In the genomic region with DNA sequence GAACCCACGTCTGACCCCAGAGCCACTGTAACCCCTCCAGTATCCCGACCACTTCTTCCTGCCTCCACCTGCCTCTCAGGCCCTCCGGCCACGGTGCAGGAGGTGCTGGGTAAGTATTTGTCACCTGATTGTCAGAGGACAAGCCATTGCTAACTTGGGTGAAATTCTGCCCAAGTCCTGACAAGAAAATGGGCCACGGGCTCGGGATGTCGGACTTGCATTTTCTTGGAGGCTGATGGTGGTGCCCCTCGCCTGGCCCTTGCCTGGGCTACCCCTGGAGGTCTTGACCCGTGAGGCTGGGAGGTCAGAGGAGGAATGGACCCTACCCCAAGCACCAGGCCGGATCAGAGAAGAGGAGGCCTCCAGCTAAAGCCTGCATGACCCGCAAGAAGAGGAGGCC, we compare ENCODE assay signal across 25 cellular contexts.
DNase-seq lines count a peak whose midpoint lies in the region; ATAC-seq and TF ChIP-seq lines count a peak whose summit lies in the region.
"Had no signal": no experiment of that assay in that cellular context is flagged by ENCODE, and none has a peak within 500 bp of the region (broad histone marks: within the 10 kb centered on the region; RNA-seq: fewer than 3 reads in every experiment).

No MANE protein-coding gene starts in this region.

- TF ChIP-seq POLR2A in sigmoid colon (IDR thresholded peaks at IDR 0.05), result no peak

- peak overlapping the region; percentile 82 for H3K27ac ChIP-seq in AG04450 (ENCODE audit: low read depth, low read length)
- H3K27ac ChIP-seq in SK-N-MC, result peak overlapping the region; percentile 82
- peak overlapping the region; percentile 76 for H3K27ac ChIP-seq in left ventricle myocardium inferior (replicated peaks)
- H3K27ac ChIP-seq in sigmoid colon, result peak overlapping the region in 3 of 4 donors; percentile 17 to 53 (median 45)

- no peaks in the 10 kb centered on the region for H3K9me3 Mint-ChIP-seq in stimulated activated memory B cell treated with anti-CD40 and anti-IgM and Interleukin-4, amounts not matched to agents 10 μg/mL and 1 μg/mL and 100 μg/mL, for 72 hours
- H3K9me3 Mint-ChIP-seq: activated CD4-positive, alpha-beta memory T cell treated with anti-CD3 and anti-CD28 coated beads, Interleukin-2, amount 10 ng/mL, durations not matched to agents 7 days and 5 days; activated naive CD4-positive, alpha-beta T cell treated with anti-CD3 and anti-CD28 coated beads, Interleukin-2, amount 10 ng/mL, durations not matched to agents 7 days and 5 days; CD4-positive, CD25-positive, alpha-beta regulatory T cell; nephron progenitor cell; T-helper 2 cell treated with Interferon-gamma antibody and Interleukin-4, amounts not matched to agents 5 μg/mL and 100 μg/mL, for 36 hours; WTC11 had no signal

- no peak overlapping the region for H3K4me3 Mint-ChIP-seq in stimulated activated memory B cell treated with anti-CD40 and anti-IgM and Interleukin-4, amounts not matched to agents 10 μg/mL and 1 μg/mL and 100 μg/mL, for 72 hours
- H3K4me3 Mint-ChIP-seq: activated CD4-positive, alpha-beta memory T cell treated with anti-CD3 and anti-CD28 coated beads, Interleukin-2, amount 10 ng/mL, durations not matched to agents 7 days and 5 days; activated naive CD4-positive, alpha-beta T cell treated with anti-CD3 and anti-CD28 coated beads, Interleukin-2, amount 10 ng/mL, durations not matched to agents 7 days and 5 days; CD4-positive, CD25-positive, alpha-beta regulatory T cell; T-helper 2 cell treated with Interferon-gamma antibody and Interleukin-4, amounts not matched to agents 5 μg/mL and 100 μg/mL, for 36 hours; WTC11 had no signal

- H3K9me3 ChIP-seq in AG04450 (ENCODE audit: control insufficient read depth, insufficient read depth, low read length) (peaks cover 4% of the 10 kb centered on the region), SK-N-MC (ENCODE audit: low read depth, low read length) (no peaks in the 10 kb centered on the region), left ventricle myocardium inferior (replicated peaks) (no peaks in the 10 kb centered on the region), sigmoid colon (no peaks in the 10 kb centered on the region)
- H3K9me3 ChIP-seq: SK-N-SH had no signal

- peak overlapping the region; percentile 46 for H3K9ac ChIP-seq in SK-N-MC (ENCODE audit: insufficient read length)
- H3K9ac ChIP-seq: SK-N-SH had no signal

- H3K4me1 ChIP-seq in left ventricle myocardium inferior (peaks cover 13% of the 10 kb centered on the region), sigmoid colon (no peaks in the 10 kb centered on the region)

- DNase-seq in AG04450 (ENCODE audit: low read depth, low spot score) (no peak), SK-N-MC (ENCODE audit: low read depth, low spot score) (no peak), left ventricle myocardium inferior (no peak), sigmoid colon (peak; percentile 56), NCI-H446 treated with DMSO at 0.1 percent for 48 hours (lab: John Stamatoyannopoulos, UW) (no peak), GM20000 (ENCODE audit: low spot score) (no peak)
- DNase-seq: activated CD4-positive, alpha-beta memory T cell treated with anti-CD3 and anti-CD28 coated beads, Interleukin-2, amount 10 ng/mL, durations not matched to agents 7 days and 5 days; activated T-cell treated with anti-CD3 and anti-CD28 coated beads for 4 hours; CD4-positive, CD25-positive, alpha-beta regulatory T cell; NCI-H1048; NCI-H2029 treated with DMSO at 0.1 percent for 48 hours; NCI-H510A; nephron progenitor cell; NK-92 treated with Interleukin-12 subunit alpha and Interleukin-12 subunit beta, amount 100 ng/mL, for 24 hours; stimulated activated CD4-positive, alpha-beta T cell treated with anti-CD3 and anti-CD28 coated beads, Interleukin-4, amount 100 ng/mL, for 4 hours had no signal

- TF ChIP-seq EP300 in sigmoid colon (IDR thresholded peaks at IDR 0.05), result no peak

- no peak for TF ChIP-seq CTCF in AG04450 (IDR thresholded peaks at IDR 0.05; ENCODE audit: low read depth, low read length)
- no peak for TF ChIP-seq CTCF in left ventricle myocardium inferior (IDR thresholded peaks at IDR 0.05; ENCODE audit: borderline replicate concordance)
- TF ChIP-seq CTCF in sigmoid colon (IDR thresholded peaks at IDR 0.05), result no peak
- TF ChIP-seq CTCF in GM20000 (IDR thresholded peaks at IDR 0.05; ENCODE audit: extremely low read depth, missing control alignments), result no peak

- H3K36me3 ChIP-seq in SK-N-MC (ENCODE audit: insufficient read depth, low read length), result no peaks in the 10 kb centered on the region
- H3K36me3 ChIP-seq in left ventricle myocardium inferior, result no peaks in the 10 kb centered on the region
- H3K36me3 ChIP-seq in sigmoid colon, result no peaks in the 10 kb centered on the region

- WGBS in sigmoid colon, 2 donors, result 67 to 72% methylated on average over 11 of the region's 11 CpGs

- H3K27me3 ChIP-seq in AG04450 (ENCODE audit: control insufficient read depth, insufficient read depth, low read length) (no peaks in the 10 kb centered on the region), left ventricle myocardium inferior (ENCODE audit: low read depth) (peaks cover 88% of the 10 kb centered on the region), sigmoid colon (no peaks in the 10 kb centered on the region)

- intact Hi-C loops in left ventricle myocardium inferior (cut with micrococcal nuclease) (no loop called here), sigmoid colon (cut with DNase I) (no loop called here)

- H3K4me3 ChIP-seq in AG04450 (ENCODE audit: low read depth, low read length), result no peak overlapping the region
- H3K4me3 ChIP-seq in SK-N-MC, result peak overlapping the region; percentile 19; the same call in 1 of the 2 replicates
- H3K4me3 ChIP-seq in left ventricle myocardium inferior, result no peak overlapping the region
- H3K4me3 ChIP-seq in sigmoid colon, result no peak overlapping the region
- H3K4me3 ChIP-seq: skin epidermis had no signal

- H3K27me3 Mint-ChIP-seq in stimulated activated memory B cell treated with anti-CD40 and anti-IgM and Interleukin-4, amounts not matched to agents 10 μg/mL and 1 μg/mL and 100 μg/mL, for 72 hours, result peaks cover 91% of the 10 kb centered on the region

- no peaks in the 10 kb centered on the region for H3K36me3 Mint-ChIP-seq in stimulated activated memory B cell treated with anti-CD40 and anti-IgM and Interleukin-4, amounts not matched to agents 10 μg/mL and 1 μg/mL and 100 μg/mL, for 72 hours
- H3K36me3 Mint-ChIP-seq: activated naive CD4-positive, alpha-beta T cell treated with anti-CD3 and anti-CD28 coated beads, Interleukin-2, amount 10 ng/mL, durations not matched to agents 7 days and 5 days; CD4-positive, CD25-positive, alpha-beta regulatory T cell; WTC11 had no signal

- POLR2A ChIA-PET in AG04450 (lab: Yijun Ruan, JAX), result interaction anchor here (0.8 to 1.7 kb wide), 10 partner anchors 11 to 178 kb away, joined by 3 to 12 read pairs (median 6); no protein-coding TSS in a partner anchor

- CTCF ChIA-PET in AG04450 (lab: Charles Lee), result interaction anchor here (1.0 to 1.2 kb wide), 2 partner anchors 36 to 42 kb away, joined by 3 read pairs; no protein-coding TSS in a partner anchor

- ATAC-seq in stimulated activated memory B cell treated with anti-CD40 and anti-IgM and Interleukin-4, amounts not matched to agents 10 μg/mL and 1 μg/mL and 100 μg/mL, for 72 hours, result no peak
- ATAC-seq in GM18868 (IDR thresholded peaks at IDR 0.05; ENCODE audit: unreplicated experiment), result no peak
- ATAC-seq: HCT116, Panc1, WTC11 had no signal

- no peak overlapping the region for H3K27ac Mint-ChIP-seq in stimulated activated memory B cell treated with anti-CD40 and anti-IgM and Interleukin-4, amounts not matched to agents 10 μg/mL and 1 μg/mL and 100 μg/mL, for 72 hours
- H3K27ac Mint-ChIP-seq: activated CD4-positive, alpha-beta memory T cell treated with anti-CD3 and anti-CD28 coated beads, Interleukin-2, amount 10 ng/mL, durations not matched to agents 7 days and 5 days; activated naive CD4-positive, alpha-beta T cell treated with anti-CD3 and anti-CD28 coated beads, Interleukin-2, amount 10 ng/mL, durations not matched to agents 7 days and 5 days; CD4-positive, CD25-positive, alpha-beta regulatory T cell; progenitor cell of endocrine pancreas; T-helper 2 cell treated with Interferon-gamma antibody and Interleukin-4, amounts not matched to agents 5 μg/mL and 100 μg/mL, for 36 hours; WTC11 had no signal

- peaks cover 17% of the 10 kb centered on the region for H3K4me1 Mint-ChIP-seq in stimulated activated memory B cell treated with anti-CD40 and anti-IgM and Interleukin-4, amounts not matched to agents 10 μg/mL and 1 μg/mL and 100 μg/mL, for 72 hours
- H3K4me1 Mint-ChIP-seq: activated CD4-positive, alpha-beta memory T cell treated with anti-CD3 and anti-CD28 coated beads, Interleukin-2, amount 10 ng/mL, durations not matched to agents 7 days and 5 days; activated naive CD4-positive, alpha-beta T cell treated with anti-CD3 and anti-CD28 coated beads, Interleukin-2, amount 10 ng/mL, durations not matched to agents 7 days and 5 days; CD4-positive, CD25-positive, alpha-beta regulatory T cell had no signal
